In the genomic region with DNA sequence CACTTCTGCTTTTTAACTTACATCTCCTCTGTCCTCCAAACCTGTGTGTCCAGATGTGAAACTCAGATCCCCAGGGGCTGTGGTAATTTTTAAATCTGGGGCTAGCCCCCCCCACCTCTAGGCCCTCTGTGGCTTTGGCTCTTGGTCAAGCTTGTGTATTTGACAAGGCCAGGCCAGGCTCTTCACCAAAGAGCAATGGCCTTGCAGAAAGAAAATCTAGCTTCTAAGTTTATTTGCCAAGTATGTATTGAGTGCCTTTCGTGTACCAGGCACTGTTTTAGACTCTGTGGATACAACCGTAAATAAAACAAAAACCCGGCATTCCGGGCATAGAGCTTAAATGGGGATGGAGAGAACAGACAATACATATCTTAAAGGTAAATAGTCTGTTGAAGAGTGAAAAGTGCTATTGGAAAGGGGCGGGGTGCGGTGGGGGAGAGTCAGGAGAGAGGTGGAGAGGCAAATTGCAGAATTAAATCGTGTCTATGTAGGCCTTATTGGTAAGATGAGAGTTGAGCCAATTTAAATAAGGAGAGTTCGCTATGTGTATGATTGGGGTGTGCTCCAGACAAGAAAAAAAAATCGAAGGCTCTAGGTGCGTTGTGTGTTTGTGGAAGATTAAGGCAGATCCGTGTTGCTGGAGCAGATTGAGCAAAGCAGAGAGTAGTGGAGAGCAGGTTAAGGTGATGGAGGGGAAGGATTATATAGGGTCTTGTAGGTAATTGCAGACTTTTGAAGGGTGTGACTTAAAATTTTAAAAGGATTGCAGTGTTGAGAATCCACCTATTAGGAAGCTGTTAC, we compare ENCODE assay signal across 7 cellular contexts. TPM values are rescaled to one million over a fixed set of nuclear protein-coding genes. Genes with fewer than 3 reads are reported as not detected.
A peak's percentile ranks its signal among the peaks of the same experiment; 100 is the strongest.
DNase-seq lines count a peak whose midpoint lies in the region; ATAC-seq and TF ChIP-seq lines count a peak whose summit lies in the region.

No MANE protein-coding gene starts in this region.

- DNase-seq in MCF 10A (ENCODE audit: unreplicated experiment) (no peak), memory B cell (ENCODE audit: low spot score in 2 of 2) (no peak), SK-N-DZ (ENCODE audit: low spot score) (no peak), glomerular visceral epithelial cell (ENCODE audit: extremely low spot score) (no peak)

- intact Hi-C loops in MCF 10A (cut with micrococcal nuclease), result loop anchor here (5.0 kb wide), 1 partner anchor 206 kb away; no protein-coding TSS in a partner anchor

- ATAC-seq in GM19438 (IDR thresholded peaks at IDR 0.05; ENCODE audit: low read depth, unreplicated experiment) (peak; percentile 23), HG03565 (IDR thresholded peaks at IDR 0.05; ENCODE audit: unreplicated experiment) (peak; percentile 24), memory B cell (ENCODE audit: low read depth) (no peak)

- peak overlapping the region; percentile 74 for H3K4me3 ChIP-seq in urinary bladder (ENCODE audit: low read depth, low read length)

- no TSS peak for BruUV-seq in MCF 10A (replicated peaks; lab: Mats Ljungman, UMichigan)

- H3K9me3 Mint-ChIP-seq in MCF 10A (ENCODE audit: unreplicated experiment) (no peaks in the 10 kb centered on the region), memory B cell (no peaks in the 10 kb centered on the region)

- H3K4me3 Mint-ChIP-seq in MCF 10A (ENCODE audit: unreplicated experiment) (peak overlapping the region; percentile 88), memory B cell (peak overlapping the region; percentile 97)

- no peaks in the 10 kb centered on the region for H3K36me3 ChIP-seq in urinary bladder (ENCODE audit: insufficient read depth)

- TF ChIP-seq CTCF in MCF 10A (IDR thresholded peaks at IDR 0.05; ENCODE audit: unreplicated experiment), result no peak

- CTCF ChIA-PET in MCF 10A (lab: Yijun Ruan, JAX), result interaction anchor here (0.8 to 1.3 kb wide), 2 partner anchors 45 to 75 kb away, joined by 4 read pairs; no protein-coding TSS in a partner anchor

- POLR2A ChIA-PET in MCF 10A (lab: Yijun Ruan, JAX), result interaction anchor here (0.6 to 1.9 kb wide), 12 partner anchors 11 to 1555 kb away, joined by 3 to 9 read pairs (median 3); no protein-coding TSS in a partner anchor

- H3K36me3 Mint-ChIP-seq in MCF 10A (ENCODE audit: insufficient read depth, unreplicated experiment) (peaks cover 12% of the 10 kb centered on the region), memory B cell (peaks cover 3% of the 10 kb centered on the region)

- no peaks in the 10 kb centered on the region for H3K4me1 ChIP-seq in urinary bladder (ENCODE audit: insufficient read depth)

- H3K27me3 Mint-ChIP-seq in MCF 10A (ENCODE audit: insufficient read depth, unreplicated experiment) (no peaks in the 10 kb centered on the region), memory B cell (no peaks in the 10 kb centered on the region)

- H3K27ac ChIP-seq in urinary bladder (ENCODE audit: low read depth), result peak overlapping the region; percentile 97

- 74% methylated on average over 11 of the region's 11 CpGs for WGBS in urinary bladder

- H3K4me1 Mint-ChIP-seq in MCF 10A (ENCODE audit: insufficient read depth, unreplicated experiment) (peaks cover 17% of the 10 kb centered on the region), memory B cell (peaks cover 20% of the 10 kb centered on the region)

- H3K27ac Mint-ChIP-seq in MCF 10A (ENCODE audit: low read depth, unreplicated experiment) (peak overlapping the region; percentile 98), memory B cell (peak overlapping the region; percentile 97)

RNA-seq across cellular contexts. Expression of a gene that starts 0.8 kb away (rescaled TPM):
- total RNA-seq in MCF 10A (2022), result 20.3 and 21.4 TPM in 2 replicates
- 40.8 TPM for total RNA-seq in urinary bladder
- polyA plus RNA-seq in urinary bladder, result 7.7 TPM
- polyA plus RNA-seq in SK-N-DZ (2014; cell fraction: cytosol; rRNA removed), result 15.9 and 23.0 TPM in 2 replicates
- polyA plus RNA-seq in SK-N-DZ (2014; cell fraction: nucleus; rRNA removed), result 14.8 and 23.4 TPM in 2 replicates
